In genomic region chr10:14837003-14837755, GRCh38 we compare ENCODE assay signal across 8 cellular contexts. TPM values are rescaled to one million over a fixed set of nuclear protein-coding genes. Genes with fewer than 3 reads are reported as not detected.
DNase-seq lines count a peak whose midpoint lies in the region; ATAC-seq and TF ChIP-seq lines count a peak whose summit lies in the region.

No MANE protein-coding gene starts in this region.

- H3K27me3 ChIP-seq in left ventricle myocardium inferior (ENCODE audit: low read depth): no peaks in the 10 kb centered on the region
- H3K27me3 ChIP-seq in right lobe of liver: no peaks in the 10 kb centered on the region
- no peaks in the 10 kb centered on the region for H3K27me3 ChIP-seq in tibial artery

- H3K27ac ChIP-seq in left ventricle myocardium inferior (replicated peaks): peak overlapping the region; percentile 96
- H3K27ac ChIP-seq in angular gyrus (ENCODE audit: low read depth, low read length): peak overlapping the region; percentile 97
- H3K27ac ChIP-seq in right lobe of liver: peak overlapping the region; percentile 82 to 96 (median 95)
- peak overlapping the region; percentile 89 to 97 for H3K27ac ChIP-seq in tibial artery

- peak overlapping the region; percentile 92 for H3K4me3 ChIP-seq in left ventricle myocardium inferior
- peak overlapping the region; percentile 91 to 97 (median 91) for H3K4me3 ChIP-seq in right lobe of liver
- H3K4me3 ChIP-seq in tibial artery: peak overlapping the region; percentile 92 to 94

- no peak for ATAC-seq in Right ventricle myocardium superior (ENCODE audit: poor library complexity)
- ATAC-seq in right lobe of liver: peak in 1 of 4 donors; percentile 1
- ATAC-seq in GM19452 (IDR thresholded peaks at IDR 0.05; ENCODE audit: unreplicated experiment): no peak

- DNase-seq in left ventricle myocardium inferior (no peak), Right ventricle myocardium superior (no peak), right lobe of liver (no peak), tibial artery (no peak)
- no peak for DNase-seq in activated effector memory CD4-positive, alpha-beta T cell treated with Interleukin-2 at 50 U/mL for 16 hours
- no peak for DNase-seq in stimulated activated CD4-positive, alpha-beta T cell treated with anti-CD3 and anti-CD28 coated beads, Interleukin-12 subunit alpha, Interleukin-12 subunit beta, amount 100 ng/mL, for 4 hours

- H3K36me3 ChIP-seq in left ventricle myocardium inferior (peaks cover 23% of the 10 kb centered on the region), right lobe of liver (peaks cover 0 to 8% (median 0%) of the 10 kb centered on the region in 4 donors), tibial artery (peaks cover 13 to 17% (median 14%) of the 10 kb centered on the region in 3 donors)

- intact Hi-C loops in left ventricle myocardium inferior (cut with micrococcal nuclease): no loop called here
- intact Hi-C loops in Right ventricle myocardium superior (cut with DNase I): loop anchor here (5.0 kb wide), 1 partner anchor 40 kb away; the partner anchor contains the start of gene SUV39H2
- intact Hi-C loops in right lobe of liver (cut with DNase I): no loop called here
- intact Hi-C loops in tibial artery (cut with DNase I; ENCODE audit: low total_unique reads): loop anchor here (5.0 kb wide), 1 partner anchor 40 kb away; the partner anchor contains the start of gene SUV39H2

- TF ChIP-seq CTCF in left ventricle myocardium inferior (IDR thresholded peaks at IDR 0.05; ENCODE audit: borderline replicate concordance) (no peak), right lobe of liver (IDR thresholded peaks at IDR 0.05) (no peak), tibial artery (IDR thresholded peaks at IDR 0.05) (no peak)

- H3K4me1 ChIP-seq in left ventricle myocardium inferior (peaks cover 35% of the 10 kb centered on the region), right lobe of liver (peaks cover 0 to 10% (median 4%) of the 10 kb centered on the region in 4 donors), tibial artery (peaks cover 0 to 24% (median 17%) of the 10 kb centered on the region in 4 donors)

- no peak for TF ChIP-seq POLR2A in right lobe of liver (IDR thresholded peaks at IDR 0.05)

- WGBS in right lobe of liver (ENCODE audit: insufficient coverage, low coverage, low lambda C conversion rate, missing lambda C conversion rate): 22% methylated on average over 9 of the region's 14 CpGs

- H3K9me3 ChIP-seq in left ventricle myocardium inferior (replicated peaks): no peaks in the 10 kb centered on the region
- H3K9me3 ChIP-seq in right lobe of liver: no peaks in the 10 kb centered on the region
- no peaks in the 10 kb centered on the region for H3K9me3 ChIP-seq in tibial artery

RNA-seq across cellular contexts. Expression of gene CDNF, which starts 0.7 kb away (rescaled TPM):
- total RNA-seq in left ventricle myocardium inferior (1.5 TPM), Right ventricle myocardium superior (2.3 TPM), right lobe of liver (1 to 10 TPM in 5 of 6 experiments, under 1 TPM in 1; 0.93 to 4.5 (median 3.7) TPM)

RNA-seq across cellular contexts. Expression of gene HSPA14, which starts 0.9 kb away (rescaled TPM):
- total RNA-seq in left ventricle myocardium inferior: 8.2 TPM
- total RNA-seq in Right ventricle myocardium superior: 7.3 TPM
- total RNA-seq in right lobe of liver: 1 to 10 TPM; 2.7 to 8.6 (median 4.9) TPM

RNA-seq across cellular contexts. Expression of gene MSANTD7, which starts 0.9 kb away (rescaled TPM):
- total RNA-seq in left ventricle myocardium inferior (5.0 TPM), Right ventricle myocardium superior (4.4 TPM), right lobe of liver (1 to 10 TPM; 2.2 to 6.0 (median 3.2) TPM)

RNA-seq across cellular contexts. Expression of gene SUV39H2, which starts 41.5 kb away (rescaled TPM):
- total RNA-seq in left ventricle myocardium inferior: 4.8 TPM
- 4.1 TPM for total RNA-seq in Right ventricle myocardium superior
- 1 to 10 TPM; 2.8 to 6.0 (median 4.1) TPM for total RNA-seq in right lobe of liver

Comparison
In these comparisons a context has a peak if more than half of its experiments do, and no peak if none do; other contexts are left out.
1. intact Hi-C loops: an anchor here in Right ventricle myocardium superior (5.0 kb wide) and tibial artery (5.0 kb wide); none called in left ventricle myocardium inferior and right lobe of liver.